Comparison of ENCODE assay signal across 8 cellular contexts in genomic region chr2:127637725-127638252, GRCh38. TPM values are rescaled to one million over a fixed set of nuclear protein-coding genes. Genes with fewer than 3 reads are reported as not detected.
DNase-seq lines count a peak whose midpoint lies in the region; ATAC-seq and TF ChIP-seq lines count a peak whose summit lies in the region.

No MANE protein-coding gene starts in this region.

- peak; percentile 96 for DNase-seq in EL
- peak; percentile 63 for DNase-seq in NCI-H69 (lab: John Stamatoyannopoulos, UW)
- DNase-seq in dedifferentiated amniotic fluid mesenchymal stem cell (ENCODE audit: extremely low spot score), result peak; percentile 78
- DNase-seq in mesenchymal stem cell, result peak; percentile 82
- DNase-seq in NCI-H128 (lab: John Stamatoyannopoulos, UW; ENCODE audit: unreplicated experiment), result no peak
- no peak for DNase-seq in NCI-H187 (lab: John Stamatoyannopoulos, UW)
- no peak for DNase-seq in ovary

- H3K23ac ChIP-seq in mesenchymal stem cell (ENCODE audit: low read length in 2 of 2), result peak overlapping the region in 1 of 2 experiments; percentile 60

- H3K4me2 ChIP-seq in mesenchymal stem cell (ENCODE audit: low read length, poor library complexity, severe bottlenecking), result no peak overlapping the region

- H3K4me1 ChIP-seq in mesenchymal stem cell (ENCODE audit: control insufficient read depth, insufficient read depth, low read depth, low read length), result peaks cover 35% of the 10 kb centered on the region
- H3K4me1 ChIP-seq in ovary (ENCODE audit: insufficient read depth), result peaks cover 4% of the 10 kb centered on the region

- H3K14ac ChIP-seq in mesenchymal stem cell (ENCODE audit: low read length in 2 of 2), result peak overlapping the region in 1 of 2 experiments; percentile 15

- H2AK5ac ChIP-seq in mesenchymal stem cell (ENCODE audit: low read length, severe bottlenecking), result peak overlapping the region; percentile 97

- no peaks in the 10 kb centered on the region for H3K27me3 ChIP-seq in mesenchymal stem cell (ENCODE audit: control insufficient read depth in 1 of 2, insufficient read depth in 1 of 2, low read length in 2 of 2)
- H3K27me3 ChIP-seq in ovary, result no peaks in the 10 kb centered on the region

- peak overlapping the region; percentile 9 to 82 for H3K4ac ChIP-seq in mesenchymal stem cell (ENCODE audit: low read depth in 1 of 2, low read length in 2 of 2)

- H3K27ac ChIP-seq in mesenchymal stem cell (ENCODE audit: low read length, poor library complexity, severe bottlenecking), result no peak overlapping the region
- no peak overlapping the region for H3K27ac ChIP-seq in ovary

- H3K4me3 ChIP-seq in mesenchymal stem cell (ENCODE audit: insufficient read depth in 1 of 2, low read depth in 1 of 2, low read length in 2 of 2) (no peak overlapping the region), ovary (no peak overlapping the region)

- TF ChIP-seq EP300 in ovary (IDR thresholded peaks at IDR 0.05), result no peak

- H2BK15ac ChIP-seq in mesenchymal stem cell (ENCODE audit: low read depth, poor library complexity, severe bottlenecking), result peak overlapping the region; percentile 92

- H2AFZ ChIP-seq in mesenchymal stem cell (ENCODE audit: low read depth, low read length), result peak overlapping the region; percentile 92

- H3K18ac ChIP-seq in mesenchymal stem cell (ENCODE audit: low read depth in 1 of 2, low read length in 2 of 2), result peak overlapping the region; percentile 63 to 92

- H3K9me3 ChIP-seq in mesenchymal stem cell (ENCODE audit: control insufficient read depth, low read length) (no peaks in the 10 kb centered on the region), ovary (no peaks in the 10 kb centered on the region)

- peak overlapping the region; percentile 38 for H3K9ac ChIP-seq in mesenchymal stem cell (ENCODE audit: low read length)

- ATAC-seq in HG03039 (IDR thresholded peaks at IDR 0.05; ENCODE audit: unreplicated experiment), result no peak

- TF ChIP-seq CTCF in ovary (IDR thresholded peaks at IDR 0.05), result no peak

- no peak for TF ChIP-seq POLR2A in ovary (IDR thresholded peaks at IDR 0.05)

- peak overlapping the region; percentile 94 for H2BK120ac ChIP-seq in mesenchymal stem cell (ENCODE audit: low read depth, low read length)

- WGBS in mesenchymal stem cell, result 15% methylated on average over 8 of the region's 8 CpGs
- WGBS in ovary, 3 donors, result 33 to 43% (median 40%) methylated on average over 8 of the region's 8 CpGs

- H4K8ac ChIP-seq in mesenchymal stem cell (ENCODE audit: low read length), result peak overlapping the region; percentile 96

- H2BK12ac ChIP-seq in mesenchymal stem cell (ENCODE audit: low read length in 2 of 2), result peak overlapping the region; percentile 72 to 83

- H3K36me3 ChIP-seq in mesenchymal stem cell (ENCODE audit: control insufficient read depth in 1 of 2, insufficient read depth in 2 of 2, low read depth in 1 of 2, low read length in 2 of 2) (peaks cover 0 to 16% of the 10 kb centered on the region in 2 experiments), ovary (no peaks in the 10 kb centered on the region)

- H4K91ac ChIP-seq in mesenchymal stem cell (ENCODE audit: low read length), result peak overlapping the region; percentile 99

- H3K79me1 ChIP-seq in mesenchymal stem cell (replicated peaks; ENCODE audit: low read length, poor library complexity, severe bottlenecking), result no peaks in the 10 kb centered on the region

- H2BK5ac ChIP-seq in mesenchymal stem cell (ENCODE audit: low read depth, low read length, poor library complexity, severe bottlenecking), result no peak overlapping the region

- intact Hi-C loops in ovary (cut with DNase I), result no loop called here

RNA-seq across cellular contexts. Expression of gene GPR17, which starts 8.2 kb away (rescaled TPM):
- not detected for polyA plus RNA-seq in mesenchymal stem cell (2013, experiment 1 of 2)
- not detected for polyA plus RNA-seq in mesenchymal stem cell (2013, experiment 2 of 2)
- total RNA-seq in ovary, result not detected
- under 1 TPM in 1 of 2 donors, not detected in 1; 0.18 TPM for polyA plus RNA-seq in ovary

RNA-seq across cellular contexts. Expression of gene LIMS2, which starts 37.5 kb away (rescaled TPM):
- polyA plus RNA-seq in mesenchymal stem cell (2013, experiment 1 of 2), result 37.6 TPM
- 36.4 TPM for polyA plus RNA-seq in mesenchymal stem cell (2013, experiment 2 of 2)
- total RNA-seq in ovary, result 10 to 100 TPM in 4 of 7 donors, 1 to 10 TPM in 3; 3.8 to 70.4 (median 19.1) TPM
- polyA plus RNA-seq in ovary, result 10 to 100 TPM; 12.7 to 31.0 TPM

Comparison
In these comparisons a context has a peak if more than half of its experiments do, and no peak if none do; other contexts are left out.
1. DNase-seq: peak in EL (single experiment), NCI-H69 (single experiment), dedifferentiated amniotic fluid mesenchymal stem cell (single experiment) and mesenchymal stem cell (single experiment); none in NCI-H128 (single experiment), NCI-H187 (0 of 2) and ovary (0 of 5).